In genomic region chr12:1612196-1612595, GRCh38 we compare ENCODE assay signal across 18 cellular contexts. TPM values are rescaled to one million over a fixed set of nuclear protein-coding genes. Genes with fewer than 3 reads are reported as not detected.
DNase-seq lines count a peak whose midpoint lies in the region; ATAC-seq, FAIRE-seq and TF ChIP-seq lines count a peak whose summit lies in the region.
"Had no signal": no experiment of that assay in that cellular context is flagged by ENCODE, and none has a peak within 500 bp of the region (broad histone marks: within the 10 kb centered on the region; RNA-seq: fewer than 3 reads in every experiment).

No MANE protein-coding gene starts in this region.

- FAIRE-seq in H54 (lab: Jason Lieb, UNC) = no peak
- FAIRE-seq: frontal cortex had no signal

- peak; percentile 32 for ATAC-seq in left ventricle myocardium superior
- ATAC-seq: T-helper 17 cell had no signal

- intact Hi-C loops in left ventricle myocardium superior (cut with micrococcal nuclease) = no loop called here

- H3K4me3 Mint-ChIP-seq in HFFc6 = peak overlapping the region; percentile 81
- H3K4me3 Mint-ChIP-seq: activated naive CD8-positive, alpha-beta T cell treated with anti-CD3 and anti-CD28 coated beads, Interleukin-2, amount 10 ng/mL, durations not matched to agents 7 days and 5 days; CD8-positive, alpha-beta memory T cell; dendritic cell treated with granulocyte-macrophage colony-stimulating factor and Interleukin-4, amounts not matched to agents 40 ng/mL and 50 ng/mL, for 4 days; immature natural killer cell; T-helper 17 cell had no signal

- H3K4me3 ChIP-seq in astrocyte of the spinal cord (ENCODE audit: low read depth, low read length) (peak overlapping the region; percentile 3), subcutaneous abdominal adipose tissue (ENCODE audit: low read depth in 1 of 5, low read length in 5 of 5) (no peak overlapping the region)

- peaks cover 1% of the 10 kb centered on the region for H3K27me3 Mint-ChIP-seq in HFFc6 (ENCODE audit: insufficient read depth)
- H3K27me3 Mint-ChIP-seq: dendritic cell treated with granulocyte-macrophage colony-stimulating factor and Interleukin-4, amounts not matched to agents 40 ng/mL and 50 ng/mL, for 4 days had no signal

- H3K27ac Mint-ChIP-seq in HFFc6 = peak overlapping the region; percentile 94
- H3K27ac Mint-ChIP-seq: activated naive CD8-positive, alpha-beta T cell treated with anti-CD3 and anti-CD28 coated beads, Interleukin-2, amount 10 ng/mL, durations not matched to agents 7 days and 5 days; dendritic cell treated with granulocyte-macrophage colony-stimulating factor and Interleukin-4, amounts not matched to agents 40 ng/mL and 50 ng/mL, for 4 days; immature natural killer cell; T-helper 17 cell had no signal

- TF ChIP-seq CTCF in HFFc6 (IDR thresholded peaks at IDR 0.05) = no peak
- TF ChIP-seq CTCF in astrocyte of the spinal cord (IDR thresholded peaks at IDR 0.05; ENCODE audit: low read depth, low read length) = no peak

- no peaks in the 10 kb centered on the region for H3K36me3 ChIP-seq in subcutaneous abdominal adipose tissue (ENCODE audit: control insufficient read depth in 5 of 5, insufficient read depth in 5 of 5, low read length in 5 of 5)

- peaks cover 25% of the 10 kb centered on the region for H3K36me3 Mint-ChIP-seq in HFFc6 (ENCODE audit: low read depth)
- H3K36me3 Mint-ChIP-seq: activated naive CD8-positive, alpha-beta T cell treated with anti-CD3 and anti-CD28 coated beads, Interleukin-2, amount 10 ng/mL, durations not matched to agents 7 days and 5 days; CD8-positive, alpha-beta memory T cell; immature natural killer cell had no signal

- H3K9me3 Mint-ChIP-seq in HFFc6 = no peaks in the 10 kb centered on the region
- H3K9me3 Mint-ChIP-seq: activated naive CD8-positive, alpha-beta T cell treated with anti-CD3 and anti-CD28 coated beads, Interleukin-2, amount 10 ng/mL, durations not matched to agents 7 days and 5 days; CD8-positive, alpha-beta memory T cell; dendritic cell treated with granulocyte-macrophage colony-stimulating factor and Interleukin-4, amounts not matched to agents 40 ng/mL and 50 ng/mL, for 4 days; immature natural killer cell had no signal

- in situ Hi-C loops in astrocyte of the spinal cord (cut with HindIII; ENCODE audit: low sequenced_read_pairs) = no loop called here

- no peaks in the 10 kb centered on the region for H3K27me3 ChIP-seq in subcutaneous abdominal adipose tissue (ENCODE audit: control insufficient read depth in 5 of 5, insufficient read depth in 4 of 5, low read length in 5 of 5)

- H3K4me1 ChIP-seq in subcutaneous abdominal adipose tissue (ENCODE audit: control insufficient read depth in 5 of 5, insufficient read depth in 5 of 5, low read length in 5 of 5) = peaks cover 9 to 27% (median 25%) of the 10 kb centered on the region in 5 donors

- no peak for DNase-seq in HFFc6
- DNase-seq in astrocyte of the spinal cord (ENCODE audit: low read depth, low spot score) = no peak
- no peak for DNase-seq in left ventricle myocardium superior
- DNase-seq in activated naive CD4-positive, alpha-beta T cell treated with anti-CD3 and anti-CD28 coated beads, Interleukin-2, amount 50 U/mL, for 16 hours = no peak
- no peak for DNase-seq in H54 (ENCODE audit: insufficient read length, low spot score)
- no peak for DNase-seq in AG08396 (ENCODE audit: low spot score)
- DNase-seq: activated CD4-positive, alpha-beta T cell treated with anti-CD3 and anti-CD28 coated beads for 1 hour; activated naive CD8-positive, alpha-beta T cell treated with anti-CD3 and anti-CD28 coated beads, Interleukin-2, amount 10 ng/mL, durations not matched to agents 7 days and 5 days; activated T-cell treated with anti-CD3 and anti-CD28 coated beads for 4 hours; CD8-positive, alpha-beta memory T cell; immature natural killer cell; Karpas-422; posterior cingulate gyrus; T-helper 17 cell had no signal

- peak overlapping the region; percentile 55 for H3K27ac ChIP-seq in subcutaneous abdominal adipose tissue (ENCODE audit: low read depth, low read length)
- H3K27ac ChIP-seq: HL-60 had no signal

- H3K4me1 Mint-ChIP-seq in HFFc6 (ENCODE audit: low read depth) = peaks cover 82% of the 10 kb centered on the region
- H3K4me1 Mint-ChIP-seq: CD8-positive, alpha-beta memory T cell; immature natural killer cell had no signal

- H3K9ac ChIP-seq in subcutaneous abdominal adipose tissue (ENCODE audit: low read length in 5 of 5) = peak overlapping the region in 1 of 5 donors; percentile 6

- no peaks in the 10 kb centered on the region for H3K9me3 ChIP-seq in subcutaneous abdominal adipose tissue (ENCODE audit: control insufficient read depth in 5 of 5, low read length in 5 of 5)

- no peak for TF ChIP-seq POLR2A in H54 (IDR thresholded peaks at IDR 0.05; ENCODE audit: low read depth, low read length)

RNA-seq across cellular contexts. Expression of gene WNT5B, which starts 16.8 kb away (rescaled TPM):
- total RNA-seq in HFFc6 (2021; fragmentation: NEBNext Ultra II Directional; extraction: Animal tissue kit (Norgen Biotek cat#: 25700)) = 100 to 1,000 TPM; 191 to 289 (median 200) TPM
- total RNA-seq in left ventricle myocardium superior = 2.4 TPM
- total RNA-seq: activated naive CD8-positive, alpha-beta T cell treated with anti-CD3 and anti-CD28 coated beads, Interleukin-2, amount 10 ng/mL, durations not matched to agents 7 days and 5 days; CD8-positive, alpha-beta memory T cell; T-helper 17 cell had no signal

RNA-seq across cellular contexts. Expression of gene FBXL14, which starts 17.8 kb away (rescaled TPM):
- 1 to 10 TPM; 5.2 to 6.5 (median 5.4) TPM for total RNA-seq in HFFc6 (2021; fragmentation: NEBNext Ultra II Directional; extraction: Animal tissue kit (Norgen Biotek cat#: 25700))
- total RNA-seq in left ventricle myocardium superior = 7.7 TPM

Comparison
In these comparisons a context has a peak if more than half of its experiments do, and no peak if none do; other contexts are left out.
1. RNA of gene WNT5B, which starts 16.8 kb away (total RNA-seq): 191 to 289 TPM in HFFc6; 2.4 TPM in left ventricle myocardium superior (single experiment); every median in the first group is over 10 times any median in the second.